1 cellular context compared by ENCODE assay signal in genomic region chr2:25672500-25673169, GRCh38.
TF ChIP-seq lines count a peak whose summit lies in the region.

No MANE protein-coding gene starts in this region.

TF ChIP-seq in HEK293, 187 proteins besides CTCF, POLR2A, EP300 and RAD21 (continued from another document):
- TF ChIP-seq ZFP37 (tag by site-specific recombination; IDR thresholded peaks at IDR 0.05) (peak; percentile 32; the same call in 1 of the 2 replicates), ZBTB26 (tag by site-specific recombination; optimal IDR thresholded peaks at IDR 0.05) (peak; percentile 41), ZNF571 (tag by site-specific recombination; IDR thresholded peaks at IDR 0.05) (no peak), ZBTB20 (tag by site-specific recombination; IDR thresholded peaks at IDR 0.05) (peak; percentile 66), KLF17 (tag by site-specific recombination; IDR thresholded peaks at IDR 0.05) (no peak), MEIS1 (CRISPR knock-in tag; IDR thresholded peaks at IDR 0.05; ENCODE audit: borderline replicate concordance) (no peak), KLF16 (tag by site-specific recombination; IDR thresholded peaks at IDR 0.05) (no peak), ZNF292 (tag by site-specific recombination; IDR thresholded peaks at IDR 0.05; ENCODE audit: borderline replicate concordance, low read depth) (no peak), ZNF350 (tag by site-specific recombination; IDR thresholded peaks at IDR 0.05) (no peak), ZNF394 (tag by site-specific recombination; IDR thresholded peaks at IDR 0.05; ENCODE audit: borderline replicate concordance) (no peak), ZNF16 (tag by site-specific recombination; IDR thresholded peaks at IDR 0.05; ENCODE audit: low read depth) (no peak), KLF7 (tag by site-specific recombination; IDR thresholded peaks at IDR 0.05; ENCODE audit: borderline replicate concordance) (no peak), ZBTB48 (tag by site-specific recombination; IDR thresholded peaks at IDR 0.05) (no peak), ZNF704 (tag by site-specific recombination; IDR thresholded peaks at IDR 0.05) (no peak), ZNF48 (tag by site-specific recombination; IDR thresholded peaks at IDR 0.05) (no peak)
- TF ChIP-seq, protein P1, sequence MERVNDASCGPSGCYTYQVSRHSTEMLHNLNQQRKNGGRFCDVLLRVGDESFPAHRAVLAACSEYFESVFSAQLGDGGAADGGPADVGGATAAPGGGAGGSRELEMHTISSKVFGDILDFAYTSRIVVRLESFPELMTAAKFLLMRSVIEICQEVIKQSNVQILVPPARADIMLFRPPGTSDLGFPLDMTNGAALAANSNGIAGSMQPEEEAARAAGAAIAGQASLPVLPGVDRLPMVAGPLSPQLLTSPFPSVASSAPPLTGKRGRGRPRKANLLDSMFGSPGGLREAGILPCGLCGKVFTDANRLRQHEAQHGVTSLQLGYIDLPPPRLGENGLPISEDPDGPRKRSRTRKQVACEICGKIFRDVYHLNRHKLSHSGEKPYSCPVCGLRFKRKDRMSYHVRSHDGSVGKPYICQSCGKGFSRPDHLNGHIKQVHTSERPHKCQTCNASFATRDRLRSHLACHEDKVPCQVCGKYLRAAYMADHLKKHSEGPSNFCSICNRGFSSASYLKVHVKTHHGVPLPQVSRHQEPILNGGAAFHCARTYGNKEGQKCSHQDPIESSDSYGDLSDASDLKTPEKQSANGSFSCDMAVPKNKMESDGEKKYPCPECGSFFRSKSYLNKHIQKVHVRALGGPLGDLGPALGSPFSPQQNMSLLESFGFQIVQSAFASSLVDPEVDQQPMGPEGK (tag by site-specific recombination; IDR thresholded peaks at IDR 0.05) = no peak; the same call in 1 of the 2 replicates
